8 cellular contexts compared by ENCODE assay signal in genomic region chr1:28508435-28508754, GRCh38. TPM values are rescaled to one million over a fixed set of nuclear protein-coding genes. Genes with fewer than 3 reads are reported as not detected.
DNase-seq lines count a peak whose midpoint lies in the region; ATAC-seq and TF ChIP-seq lines count a peak whose summit lies in the region.

No MANE protein-coding gene starts in this region.

- H3K9me3 Mint-ChIP-seq in activated naive CD4-positive, alpha-beta T cell treated with anti-CD3 and anti-CD28 coated beads for 36 hours, result no peaks in the 10 kb centered on the region

- H3K4me3 ChIP-seq in cardiac muscle cell (no peak overlapping the region), heart left ventricle (peak overlapping the region in 5 of 12 donors; percentile 20 to 84 (median 69)), left lung (peak overlapping the region; percentile 61 to 79), uterus (peak overlapping the region in 1 of 2 donors; percentile 65)

- H3K4me1 Mint-ChIP-seq in activated naive CD4-positive, alpha-beta T cell treated with anti-CD3 and anti-CD28 coated beads for 36 hours (ENCODE audit: low read depth), result peaks cover 30% of the 10 kb centered on the region

- H3K27me3 ChIP-seq in cardiac muscle cell (no peaks in the 10 kb centered on the region), heart left ventricle (no peaks in the 10 kb centered on the region), left lung (no peaks in the 10 kb centered on the region), uterus (no peaks in the 10 kb centered on the region)

- H3K9me3 ChIP-seq in cardiac muscle cell (ENCODE audit: low read depth), result no peaks in the 10 kb centered on the region
- no peaks in the 10 kb centered on the region for H3K9me3 ChIP-seq in heart left ventricle
- no peaks in the 10 kb centered on the region for H3K9me3 ChIP-seq in left lung
- no peaks in the 10 kb centered on the region for H3K9me3 ChIP-seq in uterus

- peaks cover 3% of the 10 kb centered on the region for H3K27me3 Mint-ChIP-seq in activated naive CD4-positive, alpha-beta T cell treated with anti-CD3 and anti-CD28 coated beads for 36 hours (ENCODE audit: low read depth)

- H3K36me3 Mint-ChIP-seq in activated naive CD4-positive, alpha-beta T cell treated with anti-CD3 and anti-CD28 coated beads for 36 hours (ENCODE audit: low read depth), result peaks cover 77% of the 10 kb centered on the region

- ATAC-seq in heart left ventricle, result no peak
- ATAC-seq in left lung, result peak; percentile 3
- no peak for ATAC-seq in HG02571 (IDR thresholded peaks at IDR 0.05; ENCODE audit: unreplicated experiment)
- no peak for ATAC-seq in GM18907 (IDR thresholded peaks at IDR 0.05; ENCODE audit: unreplicated experiment)

- TF ChIP-seq CTCF in cardiac muscle cell (IDR thresholded peaks at IDR 0.05; ENCODE audit: low read depth, low read length) (no peak), heart left ventricle (IDR thresholded peaks at IDR 0.05) (no peak), left lung (IDR thresholded peaks at IDR 0.05) (no peak), uterus (IDR thresholded peaks at IDR 0.05) (no peak)

- H3K4me1 ChIP-seq in cardiac muscle cell (ENCODE audit: low read depth), result peaks cover 4% of the 10 kb centered on the region
- peaks cover 6 to 56% (median 34%) of the 10 kb centered on the region in 12 donors for H3K4me1 ChIP-seq in heart left ventricle
- peaks cover 32 to 63% of the 10 kb centered on the region in 2 donors for H3K4me1 ChIP-seq in left lung
- peaks cover 0 to 10% of the 10 kb centered on the region in 2 donors for H3K4me1 ChIP-seq in uterus

- WGBS in heart left ventricle, 4 donors, result 39 to 47% (median 45%) methylated on average over 5 of the region's 5 CpGs

- CTCF ChIA-PET in activated naive CD4-positive, alpha-beta T cell treated with anti-CD3 and anti-CD28 coated beads for 36 hours (lab: Charles Lee), result no interaction called here

- intact Hi-C loops in heart left ventricle (cut with DNase I), result loop anchor here in 2 of 10 donors (5.0 to 10.0 kb wide), 2 partner anchors 74 to 261 kb away; no protein-coding TSS in a partner anchor
- intact Hi-C loops in activated naive CD4-positive, alpha-beta T cell treated with anti-CD3 and anti-CD28 coated beads for 36 hours (cut with micrococcal nuclease), result loop anchor here (5.0 kb wide), 1 partner anchor 96 kb away; no protein-coding TSS in a partner anchor
- intact Hi-C loops in left lung (cut with DNase I), result no loop called here
- intact Hi-C loops in uterus (cut with DNase I; ENCODE audit: low total_unique reads), result no loop called here

- DNase-seq in cardiac muscle cell (ENCODE audit: low read depth in 1 of 2, low spot score in 1 of 2) (peak; percentile 30 to 32), heart left ventricle (no peak), left lung (no peak), uterus (no peak), NOMO-1 treated with DMSO at 0.1 percent for 48 hours (lab: John Stamatoyannopoulos, UW; ENCODE audit: unreplicated experiment) (no peak)
- no peak for DNase-seq in activated naive CD4-positive, alpha-beta T cell treated with anti-CD3 and anti-CD28 coated beads for 36 hours

- H3K27ac ChIP-seq in cardiac muscle cell (peak overlapping the region; percentile 97), heart left ventricle (peak overlapping the region in 2 of 12 donors; percentile 86 to 94), left lung (peak overlapping the region; percentile 83 to 92), uterus (peak overlapping the region; percentile 68 to 75)

- TF ChIP-seq POLR2A in heart left ventricle (IDR thresholded peaks at IDR 0.05) (no peak), uterus (IDR thresholded peaks at IDR 0.05) (no peak)

- H3K36me3 ChIP-seq in cardiac muscle cell (peaks cover 13% of the 10 kb centered on the region), heart left ventricle (peaks cover 0 to 61% (median 55%) of the 10 kb centered on the region in 9 donors), left lung (peaks cover 0 to 68% of the 10 kb centered on the region in 2 donors), uterus (no peaks in the 10 kb centered on the region)

- peak overlapping the region; percentile 99 for H3K4me3 Mint-ChIP-seq in activated naive CD4-positive, alpha-beta T cell treated with anti-CD3 and anti-CD28 coated beads for 36 hours

- peak overlapping the region; percentile 98 for H3K27ac Mint-ChIP-seq in activated naive CD4-positive, alpha-beta T cell treated with anti-CD3 and anti-CD28 coated beads for 36 hours

RNA-seq across cellular contexts. Expression of gene RCC1, which starts 2.6 kb away (rescaled TPM):
- total RNA-seq in cardiac muscle cell (22.0 and 24.7 TPM in 2 replicates), heart left ventricle (10 to 100 TPM in 2 of 9 donors, 1 to 10 TPM in 7; 2.4 to 20.1 (median 5.0) TPM), left lung (10 to 100 TPM; 35.5 to 36.3 TPM), uterus (10 to 100 TPM in 3 of 4 donors, 1 to 10 TPM in 1; 3.8 to 37.6 (median 13.8) TPM)
- polyA plus RNA-seq in cardiac muscle cell (14.6 and 24.6 TPM in 2 replicates), heart left ventricle (10 to 100 TPM in 1 of 2 donors, 1 to 10 TPM in 1; 3.4 to 24.1 TPM)
- 100 to 1,000 TPM; 106 to 110 TPM for total RNA-seq in activated naive CD4-positive, alpha-beta T cell treated with anti-CD3 and anti-CD28 coated beads for 36 hours

RNA-seq across cellular contexts. Expression of gene TRNAU1AP, which starts 44.5 kb away (rescaled TPM):
- total RNA-seq in cardiac muscle cell (26.0 and 26.1 TPM in 2 replicates), heart left ventricle (10 to 100 TPM in 8 of 9 donors, 1 to 10 TPM in 1; 7.9 to 26.6 (median 15.5) TPM), left lung (10 to 100 TPM; 26.1 to 27.0 TPM), uterus (10 to 100 TPM in 2 of 4 donors, 1 to 10 TPM in 2; 3.8 to 34.9 (median 20.3) TPM)
- polyA plus RNA-seq in cardiac muscle cell (39.9 and 61.2 TPM in 2 replicates), heart left ventricle (10 to 100 TPM; 15.1 to 16.8 TPM)
- total RNA-seq in activated naive CD4-positive, alpha-beta T cell treated with anti-CD3 and anti-CD28 coated beads for 36 hours, result 10 to 100 TPM; 36.7 to 39.4 TPM

Comparison
In these comparisons a context has a peak if more than half of its experiments do, and no peak if none do; other contexts are left out.
1. DNase-seq: peak in cardiac muscle cell (2 of 2); none in heart left ventricle (0 of 5), activated naive CD4-positive, alpha-beta T cell treated with anti-CD3 and anti-CD28 coated beads for 36 hours (single experiment), left lung (0 of 2), uterus (0 of 2) and NOMO-1 treated with DMSO at 0.1 percent for 48 hours (single experiment).